8 cellular contexts compared by ENCODE assay signal in the genomic region with DNA sequence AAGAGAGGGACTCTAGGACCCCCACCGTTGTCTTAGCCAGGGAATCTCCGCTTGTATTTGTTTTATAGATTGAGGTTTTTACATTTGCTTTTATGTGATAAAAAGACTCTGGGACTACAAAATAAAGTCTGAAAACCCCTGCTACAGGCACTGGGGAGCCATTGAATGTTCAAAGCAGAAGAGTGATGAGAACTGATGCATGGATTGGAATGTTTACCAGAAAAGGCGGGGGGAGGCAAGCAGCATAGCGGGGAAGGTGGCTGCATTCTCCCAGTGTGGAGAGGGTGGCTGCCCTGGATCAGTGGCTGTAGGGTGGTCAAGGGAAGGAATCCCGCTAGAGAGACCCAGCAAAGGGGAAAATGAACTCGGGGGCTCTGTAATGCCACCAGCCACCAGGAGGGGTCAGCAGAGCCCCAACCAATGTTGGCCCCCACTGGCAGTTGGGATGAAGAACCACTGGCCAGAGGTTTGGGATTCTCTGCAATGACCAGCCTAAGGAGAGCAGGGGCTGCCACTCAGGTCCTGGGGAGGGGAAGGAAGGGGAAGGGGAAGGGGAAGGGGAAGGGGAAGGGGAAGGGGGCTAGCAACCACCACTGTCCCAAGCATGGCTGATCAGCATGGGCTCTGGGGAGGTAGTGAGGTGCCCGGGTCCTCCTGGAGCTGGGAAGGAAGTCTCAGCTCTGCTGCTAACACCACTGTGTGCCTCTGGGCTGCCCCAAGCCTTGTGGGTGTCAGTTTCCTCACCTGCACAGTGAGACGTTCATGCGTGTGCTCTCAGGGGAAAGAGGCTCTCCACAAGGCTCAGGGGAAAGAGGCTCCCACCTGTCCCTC. TPM values are rescaled to one million over a fixed set of nuclear protein-coding genes. Genes with fewer than 3 reads are reported as not detected.
DNase-seq lines count a peak whose midpoint lies in the region; FAIRE-seq and TF ChIP-seq lines count a peak whose summit lies in the region.

No MANE protein-coding gene starts in this region.

- TF ChIP-seq CTCF in glutamatergic neuron (IDR thresholded peaks at IDR 0.05; ENCODE audit: partially characterized antibody, unreplicated experiment) = peak; percentile 95
- peak; percentile 95 for TF ChIP-seq CTCF in retinal pigment epithelial cell (conservative IDR thresholded peaks at IDR 0.05; ENCODE audit: low read depth, low read length)

- no peaks in the 10 kb centered on the region for H3K36me3 Mint-ChIP-seq in glutamatergic neuron (ENCODE audit: unreplicated experiment)

- no peak overlapping the region for H3K27ac Mint-ChIP-seq in glutamatergic neuron (ENCODE audit: unreplicated experiment)

- H3K4me1 Mint-ChIP-seq in glutamatergic neuron (ENCODE audit: low read depth, unreplicated experiment) = peaks cover 28% of the 10 kb centered on the region

- H3K4me3 Mint-ChIP-seq in glutamatergic neuron (ENCODE audit: unreplicated experiment) = no peak overlapping the region

- peaks cover 4% of the 10 kb centered on the region for H3K9me3 Mint-ChIP-seq in glutamatergic neuron (ENCODE audit: unreplicated experiment)

- peaks cover 14% of the 10 kb centered on the region for H3K27me3 Mint-ChIP-seq in glutamatergic neuron (ENCODE audit: unreplicated experiment)

- peak; percentile 84 for FAIRE-seq in GM19239 (lab: Jason Lieb, UNC)

- no peak overlapping the region for H3K4me3 ChIP-seq in retinal pigment epithelial cell (ENCODE audit: low read length)

- DNase-seq in AML-193 (lab: John Stamatoyannopoulos, UW) (peak; percentile 10 to 11), GM19239 (ENCODE audit: insufficient read length, low spot score) (peak; percentile 86), RKO (ENCODE audit: low spot score) (peak; percentile 19), glutamatergic neuron (peak; percentile 79), retinal pigment epithelial cell (ENCODE audit: low read depth) (no peak), SIG-M5 treated with dmso at 0.1 percent for 504 hours (lab: John Stamatoyannopoulos, UW; ENCODE audit: unreplicated experiment) (no peak), GOT3 (lab: John Stamatoyannopoulos, UW) (no peak)
- DNase-seq in activated naive CD4-positive, alpha-beta T cell (lab: John Stamatoyannopoulos, UW) = peak in 3 of 4 experiments; percentile 20 to 52 (median 44)

RNA-seq across cellular contexts. Expression of a gene that starts 19.2 kb away (rescaled TPM):
- 38.9 TPM for total RNA-seq in glutamatergic neuron (ENCODE audit: unreplicated experiment)

RNA-seq across cellular contexts. Expression of a gene that starts 40.0 kb away (rescaled TPM):
- 52.2 TPM for total RNA-seq in glutamatergic neuron (ENCODE audit: unreplicated experiment)

RNA-seq across cellular contexts. Expression of a gene that starts 46.3 kb away (rescaled TPM):
- total RNA-seq in glutamatergic neuron (ENCODE audit: unreplicated experiment) = not detected

Comparison
In these comparisons a context has a peak if more than half of its experiments do, and no peak if none do; other contexts are left out.
1. DNase-seq: peak in AML-193 (2 of 2), GM19239 (single experiment), RKO (single experiment), activated naive CD4-positive, alpha-beta T cell (3 of 4) and glutamatergic neuron (single experiment); none in retinal pigment epithelial cell (single experiment), SIG-M5 treated with dmso at 0.1 percent for 504 hours (single experiment) and GOT3 (single experiment).